Comparison of ENCODE assay signal across 8 cellular contexts in genomic region chr5:147188200-147189108, GRCh38. TPM values are rescaled to one million over a fixed set of nuclear protein-coding genes. Genes with fewer than 3 reads are reported as not detected.
A peak's percentile ranks its signal among the peaks of the same experiment; 100 is the strongest.
DNase-seq lines count a peak whose midpoint lies in the region; ATAC-seq and TF ChIP-seq lines count a peak whose summit lies in the region.

No MANE protein-coding gene starts in this region.

- H3K27me3 ChIP-seq in lung (ENCODE audit: control insufficient read depth, insufficient read depth) (no peaks in the 10 kb centered on the region), stomach smooth muscle (ENCODE audit: control insufficient read depth in 1 of 2, insufficient read depth in 2 of 2, low read length in 2 of 2) (no peaks in the 10 kb centered on the region)

- H3K27ac ChIP-seq in lung (ENCODE audit: low read depth in 1 of 2, low read length in 1 of 2) (no peak overlapping the region), stomach smooth muscle (ENCODE audit: low read length) (no peak overlapping the region)

- peaks cover 2% of the 10 kb centered on the region for H3K27me3 Mint-ChIP-seq in T-helper 2 cell treated with Interferon-gamma antibody and Interleukin-4, amounts not matched to agents 5 μg/mL and 100 μg/mL, for 36 hours (ENCODE audit: low read depth)

- H3K4me1 ChIP-seq in lung (ENCODE audit: control insufficient read depth in 2 of 2, insufficient read depth in 2 of 2, low read length in 2 of 2) (no peaks in the 10 kb centered on the region), stomach smooth muscle (ENCODE audit: control insufficient read depth, insufficient read depth, low read length) (no peaks in the 10 kb centered on the region)

- no peaks in the 10 kb centered on the region for H3K4me1 Mint-ChIP-seq in T-helper 2 cell treated with Interferon-gamma antibody and Interleukin-4, amounts not matched to agents 5 μg/mL and 100 μg/mL, for 36 hours (ENCODE audit: low read depth)

- H3K4me3 ChIP-seq in lung, result no peak overlapping the region
- peak overlapping the region; percentile 20 to 59 for H3K4me3 ChIP-seq in stomach smooth muscle (ENCODE audit: low read length in 2 of 2)

- no peaks in the 10 kb centered on the region for H3K9me3 Mint-ChIP-seq in T-helper 2 cell treated with Interferon-gamma antibody and Interleukin-4, amounts not matched to agents 5 μg/mL and 100 μg/mL, for 36 hours

- 49 to 53% methylated on average over 20 of the region's 20 CpGs for WGBS in lung, 2 donors

- no peaks in the 10 kb centered on the region for H3K36me3 Mint-ChIP-seq in T-helper 2 cell treated with Interferon-gamma antibody and Interleukin-4, amounts not matched to agents 5 μg/mL and 100 μg/mL, for 36 hours (ENCODE audit: low read depth)

- no peak overlapping the region for H3K9ac ChIP-seq in stomach smooth muscle (ENCODE audit: low read length in 2 of 2)

- DNase-seq in AML-193 (lab: John Stamatoyannopoulos, UW) (peak; percentile 51 to 61), NCI-H146 treated with DMSO at 0.1 percent for 48 hours (lab: John Stamatoyannopoulos, UW; ENCODE audit: unreplicated experiment) (peak; percentile 38), dermis microvascular lymphatic vessel endothelial cell (ENCODE audit: low read depth in 2 of 2) (peak; percentile 53 to 63), lung (ENCODE audit: low spot score) (peak; percentile 42)
- peak; percentile 12 for DNase-seq in T-helper 2 cell treated with Interferon-gamma antibody and Interleukin-4, amounts not matched to agents 5 μg/mL and 100 μg/mL, for 36 hours (ENCODE audit: low spot score)

- ATAC-seq in GM18499 (IDR thresholded peaks at IDR 0.05; ENCODE audit: insufficient read depth, unreplicated experiment), result peak; percentile 67
- ATAC-seq in HG02884 (IDR thresholded peaks at IDR 0.05; ENCODE audit: unreplicated experiment), result peak; percentile 85
- ATAC-seq in lung (ENCODE audit: insufficient read depth, low FRiP score), result peak; percentile 81

- H3K36me3 ChIP-seq in lung (ENCODE audit: control insufficient read depth in 2 of 2, insufficient read depth in 2 of 2, low read length in 2 of 2) (no peaks in the 10 kb centered on the region), stomach smooth muscle (ENCODE audit: control insufficient read depth in 2 of 2, insufficient read depth in 2 of 2, low read length in 2 of 2) (no peaks in the 10 kb centered on the region)

- peak; percentile 58 for TF ChIP-seq CTCF in lung (IDR thresholded peaks at IDR 0.05; ENCODE audit: control extremely low read depth, extremely low read depth)

- no peaks in the 10 kb centered on the region for H3K9me3 ChIP-seq in lung (ENCODE audit: control insufficient read depth in 2 of 2, insufficient read depth in 1 of 2, low read length in 1 of 2)
- H3K9me3 ChIP-seq in stomach smooth muscle (ENCODE audit: control insufficient read depth in 2 of 2, low read length in 2 of 2), result no peaks in the 10 kb centered on the region

- H3K4me3 Mint-ChIP-seq in T-helper 2 cell treated with Interferon-gamma antibody and Interleukin-4, amounts not matched to agents 5 μg/mL and 100 μg/mL, for 36 hours, result no peak overlapping the region

- no peak overlapping the region for H3K27ac Mint-ChIP-seq in T-helper 2 cell treated with Interferon-gamma antibody and Interleukin-4, amounts not matched to agents 5 μg/mL and 100 μg/mL, for 36 hours

RNA-seq across cellular contexts. Expression of gene STK32A, which starts 46.4 kb away (rescaled TPM):
- total RNA-seq in dermis microvascular lymphatic vessel endothelial cell (0.13 and 0.25 TPM in 2 replicates), lung (1 to 10 TPM; 7.1 to 8.7 TPM)
- 1 to 10 TPM; 1.1 to 2.2 TPM for polyA plus RNA-seq in lung
